Comparison of ENCODE assay signal across 8 cellular contexts in the genomic region with DNA sequence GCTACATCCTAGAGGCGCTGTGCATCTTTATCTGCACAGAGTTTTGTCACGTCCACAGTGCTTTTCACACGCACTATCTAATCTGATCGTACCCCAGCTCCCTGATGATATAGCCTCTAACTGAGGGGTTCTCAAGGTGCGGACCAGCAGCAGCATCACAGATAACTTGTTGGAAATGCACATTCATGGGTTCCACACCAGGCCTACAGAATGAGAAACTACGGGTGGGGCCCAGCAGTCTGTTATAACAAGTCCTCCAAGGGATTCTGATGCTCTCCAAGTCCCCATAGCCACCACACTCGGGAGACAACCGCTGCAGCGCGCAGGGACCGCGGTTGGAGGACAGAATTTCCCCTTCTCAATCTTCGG. TPM values are rescaled to one million over a fixed set of nuclear protein-coding genes. Genes with fewer than 3 reads are reported as not detected.
A peak's percentile ranks its signal among the peaks of the same experiment; 100 is the strongest.
DNase-seq lines count a peak whose midpoint lies in the region; ATAC-seq and TF ChIP-seq lines count a peak whose summit lies in the region.

No MANE protein-coding gene starts in this region.

- peak overlapping the region; percentile 94 to 100 (median 98) for H3K4me3 Mint-ChIP-seq in T-cell

- intact Hi-C loops in left colon (cut with DNase I, micrococcal nuclease) = loop anchor here in 1 of 2 donors (10.0 kb wide), 1 partner anchor 96 kb away; no protein-coding TSS in a partner anchor

- H3K4me3 ChIP-seq in GM12875 (ENCODE audit: low read depth, low read length) (peak overlapping the region; percentile 41), fibroblast of mammary gland (ENCODE audit: control insufficient read depth, low read depth, low read length) (peak overlapping the region; percentile 65), rectal smooth muscle tissue (ENCODE audit: low read length) (peak overlapping the region; percentile 59)

- ATAC-seq in T-cell (replicated peaks in 1 of 4) (peak in 3 of 4 experiments; percentile 0 to 7 (median 1)), GM18519 (IDR thresholded peaks at IDR 0.05; ENCODE audit: low FRiP score, unreplicated experiment) (no peak), left colon (no peak)

- no peaks in the 10 kb centered on the region for H3K27me3 ChIP-seq in rectal smooth muscle tissue (ENCODE audit: control insufficient read depth, insufficient read depth, low read length)

- peak overlapping the region; percentile 94 for H3K27ac ChIP-seq in rectal smooth muscle tissue (ENCODE audit: low read depth, low read length)

- no peaks in the 10 kb centered on the region for H3K27me3 Mint-ChIP-seq in T-cell

- peaks cover 21% of the 10 kb centered on the region for H3K36me3 Mint-ChIP-seq in T-cell

- POLR2A ChIA-PET in T-cell (lab: Charles Lee) = interaction anchor here (0.5 to 1.6 kb wide), 3 partner anchors 53 to 245 kb away, joined by 3 to 11 read pairs (median 6); partner anchors contain the start of gene CLK1 (in 1 of the 2)

- H3K4me1 ChIP-seq in rectal smooth muscle tissue (ENCODE audit: control insufficient read depth, insufficient read depth, low read length) = peaks cover 17% of the 10 kb centered on the region

- CTCF ChIA-PET in T-cell (lab: Charles Lee) = interaction anchor here in 1 of 2 donors (1.7 kb wide), 1 partner anchor 98 kb away, joined by 10 read pairs; no protein-coding TSS in a partner anchor

- H3K4me1 Mint-ChIP-seq in T-cell = peaks cover 44 to 48% (median 45%) of the 10 kb centered on the region in 3 donors

- peaks cover 8% of the 10 kb centered on the region for H3K36me3 ChIP-seq in rectal smooth muscle tissue (ENCODE audit: control insufficient read depth, insufficient read depth, low read length)

- H3K9ac ChIP-seq in rectal smooth muscle tissue (ENCODE audit: low read length) = peak overlapping the region; percentile 2

- peak overlapping the region; percentile 93 to 99 for H3K27ac Mint-ChIP-seq in T-cell

- H3K9me3 Mint-ChIP-seq in T-cell = no peaks in the 10 kb centered on the region

- no peak for TF ChIP-seq CTCF in GM12875 (IDR thresholded peaks at IDR 0.05; ENCODE audit: borderline replicate concordance, insufficient read depth, low read depth, low read length)
- no peak for TF ChIP-seq CTCF in fibroblast of mammary gland (conservative IDR thresholded peaks at IDR 0.05; ENCODE audit: control insufficient read depth, insufficient read depth, low read depth, low read length)

- DNase-seq in T-cell (no peak), fibroblast of mammary gland (ENCODE audit: low read depth) (no peak), NCI-H345 (lab: John Stamatoyannopoulos, UW) (no peak), left colon (no peak)
- no peak for DNase-seq in NK-92 treated with Interleukin-12 subunit alpha and Interleukin-12 subunit beta, amount 100 ng/mL, for 24 hours (lab: John Stamatoyannopoulos, UW)

RNA-seq across cellular contexts. Expression of gene BZW1, which starts 0.8 kb away (rescaled TPM):
- 100 to 1,000 TPM; 132 to 258 (median 139) TPM for total RNA-seq in T-cell
- total RNA-seq in left colon = 100 to 1,000 TPM; 211 to 240 TPM

RNA-seq across cellular contexts. Expression of gene CLK1, which starts 53.5 kb away (rescaled TPM):
- total RNA-seq in T-cell (1,000 to 10,000 TPM in 2 of 5 donors, 100 to 1,000 TPM in 3; 357 to 1,046 (median 384) TPM), left colon (10 to 100 TPM; 60.3 to 61.9 TPM)

Comparison
In these comparisons a context has a peak if more than half of its experiments do, and no peak if none do; other contexts are left out.
1. ATAC-seq: peak in T-cell (3 of 4); none in GM18519 (single experiment) and left colon (single experiment).
2. RNA of gene CLK1, which starts 53.5 kb away (total RNA-seq): 357 to 1,046 TPM in T-cell; 60.3 to 61.9 TPM in left colon; every median in the first group is over 4 times any median in the second.
3. Peak in every context shown above with its lines, with median percentiles within 50 percentile points of each other: H3K4me3 ChIP-seq.